9 cellular contexts compared by ENCODE assay signal in genomic region chr1:228009828-228010775, GRCh38. TPM values are rescaled to one million over a fixed set of nuclear protein-coding genes. Genes with fewer than 3 reads are reported as not detected.
DNase-seq lines count a peak whose midpoint lies in the region; ATAC-seq, FAIRE-seq and TF ChIP-seq lines count a peak whose summit lies in the region.
"Had no signal": no experiment of that assay in that cellular context is flagged by ENCODE, and none has a peak within 500 bp of the region (broad histone marks: within the 10 kb centered on the region; RNA-seq: fewer than 3 reads in every experiment).

No MANE protein-coding gene starts in this region.

- no peak for FAIRE-seq in urothelium cell line (lab: Jason Lieb, UNC)

- H3K27ac Mint-ChIP-seq in effector memory CD8-positive, alpha-beta T cell: no peak overlapping the region
- no peak overlapping the region for H3K27ac Mint-ChIP-seq in activated naive CD8-positive, alpha-beta T cell treated with anti-CD3 and anti-CD28 coated beads for 36 hours

- H3K9me3 ChIP-seq in right atrium auricular region (no peaks in the 10 kb centered on the region), heart left ventricle (no peaks in the 10 kb centered on the region)

- 54 to 63% (median 60%) methylated on average over 19 to 21 of the region's 21 CpGs for WGBS in heart left ventricle, 4 donors

- no peaks in the 10 kb centered on the region for H3K9me3 Mint-ChIP-seq in effector memory CD8-positive, alpha-beta T cell
- no peaks in the 10 kb centered on the region for H3K9me3 Mint-ChIP-seq in activated naive CD8-positive, alpha-beta T cell treated with anti-CD3 and anti-CD28 coated beads for 36 hours

- peak overlapping the region; percentile 67 to 68 for H3K4me3 Mint-ChIP-seq in effector memory CD8-positive, alpha-beta T cell
- H3K4me3 Mint-ChIP-seq in activated naive CD8-positive, alpha-beta T cell treated with anti-CD3 and anti-CD28 coated beads for 36 hours: no peak overlapping the region

- peaks cover 7 to 10% of the 10 kb centered on the region in 2 donors for H3K4me1 Mint-ChIP-seq in effector memory CD8-positive, alpha-beta T cell (ENCODE audit: low read depth in 2 of 2)
- peaks cover 12% of the 10 kb centered on the region for H3K4me1 Mint-ChIP-seq in activated naive CD8-positive, alpha-beta T cell treated with anti-CD3 and anti-CD28 coated beads for 36 hours

- no peak for TF ChIP-seq POLR2A in heart left ventricle (IDR thresholded peaks at IDR 0.05)

- intact Hi-C loops in heart left ventricle (cut with DNase I): no loop called here

- in situ Hi-C loops in brain microvascular endothelial cell (cut with HindIII; ENCODE audit: low pct_ligation_motif_present, low sequenced_read_pairs): no loop called here

- H3K4me1 ChIP-seq in right atrium auricular region: peaks cover 0 to 5% of the 10 kb centered on the region in 2 donors
- H3K4me1 ChIP-seq in heart left ventricle: peaks cover 0 to 16% (median 0%) of the 10 kb centered on the region in 12 donors

- H3K27me3 ChIP-seq in right atrium auricular region: peaks cover 0 to 14% of the 10 kb centered on the region in 2 donors
- H3K27me3 ChIP-seq in heart left ventricle: peaks cover 34 to 76% (median 46%) of the 10 kb centered on the region in 9 donors
- peaks cover 46% of the 10 kb centered on the region for H3K27me3 ChIP-seq in brain microvascular endothelial cell (replicated peaks)

- H3K4me3 ChIP-seq in right atrium auricular region: no peak overlapping the region
- no peak overlapping the region for H3K4me3 ChIP-seq in heart left ventricle
- no peak overlapping the region for H3K4me3 ChIP-seq in brain microvascular endothelial cell (ENCODE audit: low read depth, low read length)

- no peak overlapping the region for H3K27ac ChIP-seq in right atrium auricular region
- no peak overlapping the region for H3K27ac ChIP-seq in heart left ventricle
- H3K27ac ChIP-seq in brain microvascular endothelial cell: no peak overlapping the region

- H3K36me3 Mint-ChIP-seq in effector memory CD8-positive, alpha-beta T cell (ENCODE audit: insufficient read depth): no peaks in the 10 kb centered on the region
- H3K36me3 Mint-ChIP-seq in activated naive CD8-positive, alpha-beta T cell treated with anti-CD3 and anti-CD28 coated beads for 36 hours: no peaks in the 10 kb centered on the region

- H3K36me3 ChIP-seq in right atrium auricular region: no peaks in the 10 kb centered on the region
- H3K36me3 ChIP-seq in heart left ventricle: no peaks in the 10 kb centered on the region
- H3K36me3 ChIP-seq in brain microvascular endothelial cell (replicated peaks): no peaks in the 10 kb centered on the region

- ATAC-seq in heart left ventricle (no peak), HG03460 (IDR thresholded peaks at IDR 0.05; ENCODE audit: unreplicated experiment) (peak; percentile 51)
- ATAC-seq in effector memory CD8-positive, alpha-beta T cell (replicated peaks): no peak

- peaks cover 50 to 54% of the 10 kb centered on the region in 2 donors for H3K27me3 Mint-ChIP-seq in effector memory CD8-positive, alpha-beta T cell
- peaks cover 53% of the 10 kb centered on the region for H3K27me3 Mint-ChIP-seq in activated naive CD8-positive, alpha-beta T cell treated with anti-CD3 and anti-CD28 coated beads for 36 hours

- peak; percentile 44 for DNase-seq in right atrium auricular region (ENCODE audit: low spot score)
- DNase-seq in heart left ventricle: no peak
- DNase-seq in effector memory CD8-positive, alpha-beta T cell: no peak
- peak; percentile 7 for DNase-seq in urothelium cell line (ENCODE audit: low spot score)
- DNase-seq in activated naive CD8-positive, alpha-beta T cell treated with anti-CD3 and anti-CD28 coated beads for 36 hours: no peak
- no peak for DNase-seq in brain microvascular endothelial cell
- DNase-seq in mucosa of gallbladder (ENCODE audit: low spot score): no peak

- TF ChIP-seq CTCF in right atrium auricular region (IDR thresholded peaks at IDR 0.05) (no peak), heart left ventricle (IDR thresholded peaks at IDR 0.05) (no peak), brain microvascular endothelial cell (IDR thresholded peaks at IDR 0.05; ENCODE audit: low read depth, low read length, missing control alignments) (no peak)

RNA-seq across cellular contexts. Expression of gene WNT3A, which starts 3.3 kb away (rescaled TPM):
- not detected for total RNA-seq in right atrium auricular region
- total RNA-seq in heart left ventricle: not detected
- polyA plus RNA-seq in heart left ventricle: not detected
- not detected for total RNA-seq in activated naive CD8-positive, alpha-beta T cell treated with anti-CD3 and anti-CD28 coated beads for 36 hours
- total RNA-seq in mucosa of gallbladder: 0.06 TPM
- total RNA-seq: activated CD8-positive, alpha-beta memory T cell treated with anti-CD3 and anti-CD28 coated beads for 36 hours had no signal

Comparison
In these comparisons a context has a peak if more than half of its experiments do, and no peak if none do; other contexts are left out.
1. DNase-seq: peak in right atrium auricular region (single experiment) and urothelium cell line (single experiment); none in heart left ventricle (0 of 5), effector memory CD8-positive, alpha-beta T cell (0 of 3), activated naive CD8-positive, alpha-beta T cell treated with anti-CD3 and anti-CD28 coated beads for 36 hours (single experiment), brain microvascular endothelial cell (single experiment) and mucosa of gallbladder (single experiment).